ENCODE assay signal across 15 cellular contexts in the genomic region with DNA sequence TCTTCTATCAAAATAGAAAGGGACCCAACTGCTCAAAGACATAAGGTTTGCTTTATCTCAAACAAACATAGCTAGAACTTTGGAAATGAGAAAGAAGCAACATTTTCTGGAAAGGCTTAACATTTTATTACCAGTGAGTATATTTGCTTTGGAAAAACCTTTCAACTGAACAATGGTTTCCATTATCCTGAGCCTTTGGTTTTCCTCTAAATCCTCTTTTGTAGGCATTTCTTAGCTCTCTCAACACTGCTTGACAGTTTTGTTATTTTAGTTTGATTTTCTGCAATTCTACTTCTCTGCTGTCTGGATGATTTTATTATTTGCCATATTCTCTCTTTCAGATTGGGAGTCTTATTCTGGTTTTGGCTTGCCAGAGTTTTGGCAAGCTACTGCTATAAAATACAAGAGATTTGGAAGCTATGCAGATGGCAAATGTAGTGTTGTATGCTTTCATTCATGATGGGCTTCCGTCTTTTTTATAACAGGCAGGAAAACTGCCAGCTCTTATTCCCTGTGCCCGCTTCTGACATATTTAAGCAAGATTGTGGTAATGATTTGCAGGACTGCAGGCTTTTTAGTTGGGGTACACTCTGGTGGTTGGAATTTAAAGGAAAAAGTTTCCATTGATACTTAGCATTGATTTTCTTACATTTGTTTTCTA.
"Had no signal": no experiment of that assay in that cellular context is flagged by ENCODE, and none has a peak within 500 bp of the region (broad histone marks: within the 10 kb centered on the region; RNA-seq: fewer than 3 reads in every experiment).

No MANE protein-coding gene starts in this region.

- H3K27ac ChIP-seq: adrenal gland, left lung, pancreas, tibial artery had no signal

- H3K27me3 Mint-ChIP-seq: effector memory CD8-positive, alpha-beta T cell had no signal

- H3K4me1 ChIP-seq: adrenal gland, left lung, pancreas, tibial artery had no signal

- H3K36me3 ChIP-seq: adrenal gland, left lung, pancreas, tibial artery had no signal

- H3K27ac Mint-ChIP-seq: dendritic cell treated with granulocyte-macrophage colony-stimulating factor and Interleukin-4, amounts not matched to agents 40 ng/mL and 50 ng/mL, for 4 days; effector memory CD8-positive, alpha-beta T cell had no signal

- DNase-seq: activated CD4-positive, alpha-beta T cell treated with anti-CD3 and anti-CD28 coated beads, Interleukin-2, amount 50 U/mL, for 1 hour; activated naive CD4-positive, alpha-beta T cell treated with anti-CD3 and anti-CD28 coated beads, Interleukin-2, amount 50 U/mL, for 16 hours; adrenal gland; central memory CD4-positive, alpha-beta T cell; effector memory CD8-positive, alpha-beta T cell; glutamatergic neuron; islet precursor cell; left lung; mesenchymal stem cell; pancreas; retina; small intestine; T-helper 2 cell; tibial artery had no signal

- ATAC-seq: effector memory CD8-positive, alpha-beta T cell; left lung had no signal

- H3K4me3 Mint-ChIP-seq: dendritic cell treated with granulocyte-macrophage colony-stimulating factor and Interleukin-4, amounts not matched to agents 40 ng/mL and 50 ng/mL, for 4 days; effector memory CD8-positive, alpha-beta T cell had no signal

- H3K4me3 ChIP-seq: adrenal gland, left lung, pancreas, tibial artery had no signal

- H3K27me3 ChIP-seq: adrenal gland, left lung, pancreas, tibial artery had no signal
